Comparison of ENCODE assay signal across 32 cellular contexts in the genomic region with DNA sequence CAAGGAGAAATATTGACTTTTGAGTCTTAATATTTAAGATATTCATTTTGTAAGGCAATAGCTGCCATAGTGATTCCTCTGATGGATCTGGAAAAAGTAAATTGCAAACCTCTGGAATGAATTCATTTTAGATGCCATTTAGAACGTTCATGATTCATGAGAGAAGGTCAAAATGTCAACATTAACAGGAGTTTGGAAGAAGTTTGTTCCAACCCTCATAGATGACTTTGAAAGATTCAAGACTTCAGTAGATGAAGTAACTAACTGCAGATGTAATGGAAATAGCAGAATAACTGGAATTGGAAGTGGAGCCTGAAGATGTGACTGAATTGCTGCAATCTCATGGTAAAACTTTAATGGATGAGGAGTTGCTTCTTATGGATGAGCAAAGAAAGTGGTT.
"Had no signal": no experiment of that assay in that cellular context is flagged by ENCODE, and none has a peak within 500 bp of the region (broad histone marks: within the 10 kb centered on the region; RNA-seq: fewer than 3 reads in every experiment).

No MANE protein-coding gene starts in this region.

- H3K4me1 Mint-ChIP-seq: activated CD4-positive, alpha-beta memory T cell treated with anti-CD3 and anti-CD28 coated beads, Interleukin-2, amount 10 ng/mL, durations not matched to agents 7 days and 5 days; activated CD8-positive, alpha-beta memory T cell treated with anti-CD3 and anti-CD28 coated beads, Interleukin-2, amount 10 ng/mL, durations not matched to agents 7 days and 5 days; activated naive CD8-positive, alpha-beta T cell treated with anti-CD3 and anti-CD28 coated beads for 36 hours; central memory CD8-positive, alpha-beta T cell had no signal

- H3K4me1 ChIP-seq: ascending aorta, Peyer's patch had no signal

- H3K9me3 ChIP-seq: ascending aorta, Peyer's patch had no signal

- H3K36me3 Mint-ChIP-seq: activated CD8-positive, alpha-beta memory T cell treated with anti-CD3 and anti-CD28 coated beads, Interleukin-2, amount 10 ng/mL, durations not matched to agents 7 days and 5 days; activated naive CD8-positive, alpha-beta T cell treated with anti-CD3 and anti-CD28 coated beads for 36 hours had no signal

- DNase-seq: activated CD4-positive, alpha-beta memory T cell treated with anti-CD3 and anti-CD28 coated beads, Interleukin-2, amount 10 ng/mL, durations not matched to agents 7 days and 5 days; activated CD4-positive, alpha-beta T cell treated with anti-CD3 and anti-CD28 coated beads for 1 hour; activated CD4-positive, alpha-beta T cell treated with anti-CD3 and anti-CD28 coated beads for 48 hours; activated CD4-positive, CD25-positive, alpha-beta regulatory T cell; activated CD8-positive, alpha-beta memory T cell treated with anti-CD3 and anti-CD28 coated beads for 24 hours; activated CD8-positive, alpha-beta memory T cell treated with anti-CD3 and anti-CD28 coated beads, Interleukin-2, amount 10 ng/mL, durations not matched to agents 7 days and 5 days; activated CD8-positive, alpha-beta memory T cell treated with anti-CD3 and anti-CD28 coated beads, Interleukin-2, amount 50 U/mL, for 48 hours; activated effector memory CD4-positive, alpha-beta T cell treated with Interleukin-2 at 50 U/mL for 16 hours; activated naive CD4-positive, alpha-beta T cell; activated naive CD4-positive, alpha-beta T cell treated with anti-CD3 and anti-CD28 coated beads, Interleukin-2, amount 50 U/mL, for 16 hours; activated naive CD8-positive, alpha-beta T cell treated with anti-CD3 and anti-CD28 coated beads for 36 hours; activated T-cell treated with anti-CD3 and anti-CD28 coated beads, Interleukin-2, amount 50 U/mL, for 48 hours; amygdala; MG63; NCI-H1048; NCI-H1105 treated with DMSO at 0.1 percent for 48 hours; NCI-H1436; NCI-H1694; NCI-H1930; NCI-H2081 treated with DMSO at 0.1 percent for 48 hours; NCI-H226; NCI-H524 treated with DMSO at 0.1 percent for 48 hours; NK-92 treated with Interleukin-12 subunit alpha and Interleukin-12 subunit beta, amount 100 ng/mL, for 24 hours; PC-3; Peyer's patch; RPMI8226; SIG-M5; T1000; WERI-Rb-1 had no signal

- H3K36me3 ChIP-seq: ascending aorta, cardiac muscle cell, Peyer's patch, WERI-Rb-1 had no signal

- H3K27me3 ChIP-seq: ascending aorta, cardiac muscle cell, MG63, Peyer's patch had no signal

- ATAC-seq: activated CD8-positive, alpha-beta memory T cell treated with anti-CD3 and anti-CD28 coated beads, Interleukin-2, amount 10 ng/mL, durations not matched to agents 7 days and 5 days; PC-3 had no signal

- H3K9me3 Mint-ChIP-seq: activated CD4-positive, alpha-beta memory T cell treated with anti-CD3 and anti-CD28 coated beads, Interleukin-2, amount 10 ng/mL, durations not matched to agents 7 days and 5 days had no signal

- H3K4me3 Mint-ChIP-seq: activated CD4-positive, alpha-beta memory T cell treated with anti-CD3 and anti-CD28 coated beads, Interleukin-2, amount 10 ng/mL, durations not matched to agents 7 days and 5 days; activated CD8-positive, alpha-beta memory T cell treated with anti-CD3 and anti-CD28 coated beads, Interleukin-2, amount 10 ng/mL, durations not matched to agents 7 days and 5 days; activated naive CD8-positive, alpha-beta T cell treated with anti-CD3 and anti-CD28 coated beads for 36 hours; central memory CD8-positive, alpha-beta T cell had no signal

- H3K27ac Mint-ChIP-seq: activated CD4-positive, alpha-beta memory T cell treated with anti-CD3 and anti-CD28 coated beads, Interleukin-2, amount 10 ng/mL, durations not matched to agents 7 days and 5 days; activated CD8-positive, alpha-beta memory T cell treated with anti-CD3 and anti-CD28 coated beads, Interleukin-2, amount 10 ng/mL, durations not matched to agents 7 days and 5 days; activated naive CD8-positive, alpha-beta T cell treated with anti-CD3 and anti-CD28 coated beads for 36 hours had no signal

- H3K27ac ChIP-seq: ascending aorta, cardiac muscle cell, Peyer's patch, WERI-Rb-1 had no signal

- H3K27me3 Mint-ChIP-seq: activated CD4-positive, alpha-beta memory T cell treated with anti-CD3 and anti-CD28 coated beads, Interleukin-2, amount 10 ng/mL, durations not matched to agents 7 days and 5 days; activated CD8-positive, alpha-beta memory T cell treated with anti-CD3 and anti-CD28 coated beads, Interleukin-2, amount 10 ng/mL, durations not matched to agents 7 days and 5 days; activated naive CD8-positive, alpha-beta T cell treated with anti-CD3 and anti-CD28 coated beads for 36 hours; central memory CD8-positive, alpha-beta T cell had no signal

- H3K4me3 ChIP-seq: ascending aorta, cardiac muscle cell, MG63, Peyer's patch had no signal
